Comparison of ENCODE assay signal across 8 cellular contexts in the genomic region with DNA sequence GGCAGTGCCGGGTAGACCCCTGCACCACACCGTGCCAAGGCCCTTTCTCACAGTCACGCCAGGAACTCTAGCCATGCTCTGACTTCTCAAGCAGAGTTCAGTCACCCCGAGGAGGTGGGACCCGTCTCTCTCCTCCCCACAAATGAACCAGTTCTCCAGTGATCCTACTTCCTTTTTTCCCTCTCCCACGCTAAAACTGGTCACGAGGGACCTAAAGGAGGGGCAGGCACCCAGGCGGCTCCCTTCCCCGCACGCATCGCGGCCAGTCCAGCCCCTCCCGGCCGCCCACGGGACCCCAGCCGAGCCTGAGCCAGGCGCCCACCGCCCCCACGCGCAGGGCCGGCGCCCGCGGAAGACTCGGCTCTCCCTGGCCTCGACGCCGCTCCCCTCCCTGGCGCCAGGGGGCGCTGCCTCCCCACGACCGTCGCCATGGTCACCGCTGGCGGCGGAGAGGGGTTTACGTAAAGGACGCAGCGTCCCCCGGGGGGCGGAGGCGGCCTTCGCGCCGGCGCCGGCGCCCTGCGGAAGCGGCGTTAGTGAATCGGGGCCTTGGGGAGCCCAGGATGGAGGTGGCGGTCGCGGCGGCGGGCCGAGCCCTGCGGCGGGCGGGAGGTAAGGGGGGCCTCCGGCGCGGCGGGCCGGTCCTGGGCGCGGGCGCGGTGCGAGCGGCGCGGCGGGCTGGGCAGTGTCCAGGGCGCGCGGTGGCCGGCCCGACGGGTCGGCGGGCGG. TPM values are rescaled to one million over a fixed set of nuclear protein-coding genes. Genes with fewer than 3 reads are reported as not detected.
DNase-seq lines count a peak whose midpoint lies in the region; ATAC-seq lines count a peak whose summit lies in the region.

A gene with protein sequence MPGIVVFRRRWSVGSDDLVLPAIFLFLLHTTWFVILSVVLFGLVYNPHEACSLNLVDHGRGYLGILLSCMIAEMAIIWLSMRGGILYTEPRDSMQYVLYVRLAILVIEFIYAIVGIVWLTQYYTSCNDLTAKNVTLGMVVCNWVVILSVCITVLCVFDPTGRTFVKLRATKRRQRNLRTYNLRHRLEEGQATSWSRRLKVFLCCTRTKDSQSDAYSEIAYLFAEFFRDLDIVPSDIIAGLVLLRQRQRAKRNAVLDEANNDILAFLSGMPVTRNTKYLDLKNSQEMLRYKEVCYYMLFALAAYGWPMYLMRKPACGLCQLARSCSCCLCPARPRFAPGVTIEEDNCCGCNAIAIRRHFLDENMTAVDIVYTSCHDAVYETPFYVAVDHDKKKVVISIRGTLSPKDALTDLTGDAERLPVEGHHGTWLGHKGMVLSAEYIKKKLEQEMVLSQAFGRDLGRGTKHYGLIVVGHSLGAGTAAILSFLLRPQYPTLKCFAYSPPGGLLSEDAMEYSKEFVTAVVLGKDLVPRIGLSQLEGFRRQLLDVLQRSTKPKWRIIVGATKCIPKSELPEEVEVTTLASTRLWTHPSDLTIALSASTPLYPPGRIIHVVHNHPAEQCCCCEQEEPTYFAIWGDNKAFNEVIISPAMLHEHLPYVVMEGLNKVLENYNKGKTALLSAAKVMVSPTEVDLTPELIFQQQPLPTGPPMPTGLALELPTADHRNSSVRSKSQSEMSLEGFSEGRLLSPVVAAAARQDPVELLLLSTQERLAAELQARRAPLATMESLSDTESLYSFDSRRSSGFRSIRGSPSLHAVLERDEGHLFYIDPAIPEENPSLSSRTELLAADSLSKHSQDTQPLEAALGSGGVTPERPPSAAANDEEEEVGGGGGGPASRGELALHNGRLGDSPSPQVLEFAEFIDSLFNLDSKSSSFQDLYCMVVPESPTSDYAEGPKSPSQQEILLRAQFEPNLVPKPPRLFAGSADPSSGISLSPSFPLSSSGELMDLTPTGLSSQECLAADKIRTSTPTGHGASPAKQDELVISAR (plus strand): TSS at position 499 of the 729 bp plus-strand sequence. CDS start 39,765 bp downstream, outside the sequence.

- H3K27ac ChIP-seq in muscle layer of duodenum (ENCODE audit: low read length): no peak within 1 kb of the TSS

- peak within 1 kb of the TSS; percentile 57 to 66 for H3K4me3 ChIP-seq in muscle layer of duodenum (ENCODE audit: low read depth in 1 of 2, low read length in 2 of 2)

- peak; percentile 69 for ATAC-seq in HG02588 (IDR thresholded peaks at IDR 0.05; ENCODE audit: unreplicated experiment)
- ATAC-seq in esophagus mucosa: peak; percentile 78
- ATAC-seq in HG02678 (IDR thresholded peaks at IDR 0.05; ENCODE audit: unreplicated experiment): no peak

- H3K4me1 ChIP-seq in muscle layer of duodenum (ENCODE audit: control insufficient read depth in 1 of 2, insufficient read depth in 2 of 2, low read length in 2 of 2): peaks cover 16 to 35% of the 10 kb centered on the region in 2 donors

- H3K27me3 ChIP-seq in muscle layer of duodenum (ENCODE audit: low read depth, low read length): peaks cover 3% of the 10 kb centered on the region

- H3K36me3 ChIP-seq in muscle layer of duodenum (ENCODE audit: control insufficient read depth in 1 of 2, insufficient read depth in 2 of 2, low read length in 2 of 2): no peaks in the 10 kb centered on the region

- no peaks in the 10 kb centered on the region for H3K9me3 ChIP-seq in muscle layer of duodenum (ENCODE audit: control insufficient read depth in 1 of 2, low read length in 2 of 2)

- DNase-seq in D341Med (ENCODE audit: low spot score) (peak; percentile 97), NCI-H82 treated with DMSO at 0.1 percent for 48 hours (lab: John Stamatoyannopoulos, UW; ENCODE audit: unreplicated experiment) (peak; percentile 41), activated T-cell treated with anti-CD3 and anti-CD28 coated beads for 4 hours (peak; percentile 77)
- peak; percentile 66 to 68 for DNase-seq in stimulated activated CD8-positive, alpha-beta memory T cell treated with anti-CD3 and anti-CD28 coated beads, Interleukin-7, amount 100 ng/mL, for 1 hour (ENCODE audit: low read depth in 2 of 2)

RNA-seq across cellular contexts. Expression of the gene that starts here (rescaled TPM):
- total RNA-seq in esophagus mucosa: 2.3 TPM

Comparison
In these comparisons a context has a peak if more than half of its experiments do, and no peak if none do; other contexts are left out.
1. DNase-seq: peak in every context shown above with its lines; median percentile 97 in D341Med; 77 in activated T-cell treated with anti-CD3 and anti-CD28 coated beads for 4 hours; 67 in stimulated activated CD8-positive, alpha-beta memory T cell treated with anti-CD3 and anti-CD28 coated beads, Interleukin-7, amount 100 ng/mL, for 1 hour; 41 in NCI-H82 treated with DMSO at 0.1 percent for 48 hours.